21 cellular contexts compared by ENCODE assay signal in the genomic region with DNA sequence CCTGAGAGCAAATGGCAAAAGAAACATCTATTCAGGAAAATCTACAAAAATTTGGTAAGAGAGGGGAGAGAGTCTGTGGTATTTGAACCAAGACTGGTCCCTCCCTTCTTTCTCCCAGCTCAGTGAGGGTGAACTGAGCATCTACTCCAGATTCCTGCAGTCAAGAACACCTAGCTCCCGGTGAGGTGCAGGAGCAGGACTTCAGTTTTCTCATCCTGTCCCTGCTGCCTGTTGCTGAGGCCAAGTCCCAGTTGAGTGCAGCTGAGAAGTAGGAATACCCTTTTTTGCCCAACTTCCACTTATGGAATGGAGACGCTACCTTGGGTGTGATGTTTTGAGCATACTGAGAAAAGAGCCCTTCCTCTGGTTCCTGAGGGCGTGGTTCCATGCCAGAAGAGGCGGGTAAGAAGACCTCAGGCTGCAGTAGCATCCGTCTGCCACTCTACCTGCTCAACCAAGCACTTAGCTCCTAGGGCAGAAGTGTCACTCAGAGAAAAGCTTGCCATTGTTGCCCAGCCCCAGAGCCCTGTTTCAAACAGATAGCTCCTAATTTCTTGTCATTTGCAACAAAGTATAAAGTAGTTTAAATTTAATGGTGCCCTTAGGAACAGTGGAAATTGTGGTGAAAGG.
DNase-seq lines count a peak whose midpoint lies in the region; FAIRE-seq and TF ChIP-seq lines count a peak whose summit lies in the region.
"Had no signal": no experiment of that assay in that cellular context is flagged by ENCODE, and none has a peak within 500 bp of the region (broad histone marks: within the 10 kb centered on the region; RNA-seq: fewer than 3 reads in every experiment).

No MANE protein-coding gene starts in this region.

- no peak overlapping the region for H3K27ac ChIP-seq in CD4-positive, alpha-beta memory T cell (ENCODE audit: low read depth, low read length)
- H3K27ac ChIP-seq in transverse colon (no peak overlapping the region), colonic mucosa (no peak overlapping the region)
- H3K27ac ChIP-seq: parathyroid adenoma had no signal

- 77% methylated on average over 5 of the region's 5 CpGs; no CpG with 5 or more reads in 1 of the 2 donors for WGBS in transverse colon (ENCODE audit: low coverage in 1 of 2), 2 donors

- no peaks in the 10 kb centered on the region for H3K9me3 Mint-ChIP-seq in CD4-positive, alpha-beta memory T cell
- H3K9me3 Mint-ChIP-seq in activated CD4-positive, alpha-beta memory T cell treated with anti-CD3 and anti-CD28 coated beads for 36 hours: no peaks in the 10 kb centered on the region
- H3K9me3 Mint-ChIP-seq: naive thymus-derived CD8-positive, alpha-beta T cell had no signal

- intact Hi-C loops in CD4-positive, alpha-beta memory T cell (cut with micrococcal nuclease): no loop called here
- intact Hi-C loops in activated CD4-positive, alpha-beta memory T cell treated with anti-CD3 and anti-CD28 coated beads for 36 hours (cut with micrococcal nuclease): no loop called here
- intact Hi-C loops in transverse colon (cut with DNase I; ENCODE audit: low total_unique reads): no loop called here
- intact Hi-C loops in colonic mucosa (cut with DNase I): no loop called here

- peak; percentile 61 for FAIRE-seq in GM12891 (lab: Jason Lieb, UNC)
- FAIRE-seq: endometrium had no signal

- in situ Hi-C loops in transverse colon (cut with MboI; ENCODE audit: low pct_ligation_motif_present in 1 of 4, low pct_unique_long_range_greater_than_20kb in 1 of 4, low sequenced_read_pairs in 3 of 4): no loop called here

- no peaks in the 10 kb centered on the region for H3K4me1 ChIP-seq in CD4-positive, alpha-beta memory T cell (ENCODE audit: insufficient read depth, low read length)
- H3K4me1 ChIP-seq in transverse colon (no peaks in the 10 kb centered on the region), colonic mucosa (no peaks in the 10 kb centered on the region)
- H3K4me1 ChIP-seq: BE2C, parathyroid adenoma had no signal

- no peaks in the 10 kb centered on the region for H3K9me3 ChIP-seq in CD4-positive, alpha-beta memory T cell (ENCODE audit: control insufficient read depth in 1 of 2, low read length in 2 of 2)
- H3K9me3 ChIP-seq in transverse colon (no peaks in the 10 kb centered on the region), colonic mucosa (no peaks in the 10 kb centered on the region)
- H3K9me3 ChIP-seq: BE2C, SK-N-SH had no signal

- no peak for DNase-seq in CD4-positive, alpha-beta memory T cell
- DNase-seq in GM12891 (ENCODE audit: insufficient read length, low spot score): no peak
- no peak for DNase-seq in activated CD4-positive, alpha-beta memory T cell treated with anti-CD3 and anti-CD28 coated beads for 36 hours
- DNase-seq in iPS-NIHi7 (ENCODE audit: extremely low spot score): peak; percentile 17
- DNase-seq in RKO (ENCODE audit: low spot score): no peak
- DNase-seq in transverse colon: no peak
- no peak for DNase-seq in colonic mucosa
- DNase-seq: anterior cingulate cortex; BE2C; DMS 273 treated with DMSO at 0.1 percent for 48 hours; GF-D8; islet precursor cell; Karpas-422; naive thymus-derived CD8-positive, alpha-beta T cell; NCI-H1105 treated with DMSO at 0.1 percent for 48 hours; NCI-H2107; NCI-H69; SK-N-SH; stimulated activated CD4-positive, alpha-beta T cell treated with anti-CD3 and anti-CD28 coated beads, Interleukin-2, amount 100 ng/mL, for 48 hours had no signal

- TF ChIP-seq CTCF in transverse colon (IDR thresholded peaks at IDR 0.05): no peak
- TF ChIP-seq CTCF in colonic mucosa (IDR thresholded peaks at IDR 0.05): no peak

- no peak overlapping the region for H3K4me3 Mint-ChIP-seq in CD4-positive, alpha-beta memory T cell
- H3K4me3 Mint-ChIP-seq in activated CD4-positive, alpha-beta memory T cell treated with anti-CD3 and anti-CD28 coated beads for 36 hours: no peak overlapping the region
- H3K4me3 Mint-ChIP-seq: naive thymus-derived CD8-positive, alpha-beta T cell had no signal

- POLR2A ChIA-PET in CD4-positive, alpha-beta memory T cell (lab: Charles Lee; ENCODE audit: partially characterized antibody): no interaction called here
- POLR2A ChIA-PET in activated CD4-positive, alpha-beta memory T cell treated with anti-CD3 and anti-CD28 coated beads for 36 hours (lab: Charles Lee): interaction anchor here (1.3 kb wide), 1 partner anchor 8 kb away, joined by 4 read pairs; no protein-coding TSS in a partner anchor

- no peak for TF ChIP-seq POLR2A in GM12891 (IDR thresholded peaks at IDR 0.05; ENCODE audit: low read depth, low read length)
- no peak for TF ChIP-seq POLR2A in transverse colon (IDR thresholded peaks at IDR 0.05)

- H3K27me3 ChIP-seq in CD4-positive, alpha-beta memory T cell (ENCODE audit: insufficient read depth, low read length): no peaks in the 10 kb centered on the region
- H3K27me3 ChIP-seq in transverse colon: no peaks in the 10 kb centered on the region
- no peaks in the 10 kb centered on the region for H3K27me3 ChIP-seq in colonic mucosa
- H3K27me3 ChIP-seq: BE2C had no signal

- peaks cover 25% of the 10 kb centered on the region for H3K36me3 ChIP-seq in CD4-positive, alpha-beta memory T cell (ENCODE audit: insufficient read depth, low read length)
- peaks cover 0 to 49% (median 19%) of the 10 kb centered on the region in 4 donors for H3K36me3 ChIP-seq in transverse colon
- no peaks in the 10 kb centered on the region for H3K36me3 ChIP-seq in colonic mucosa

- peaks cover 61 to 63% of the 10 kb centered on the region in 2 donors for H3K36me3 Mint-ChIP-seq in CD4-positive, alpha-beta memory T cell
- H3K36me3 Mint-ChIP-seq in activated CD4-positive, alpha-beta memory T cell treated with anti-CD3 and anti-CD28 coated beads for 36 hours: peaks cover 32% of the 10 kb centered on the region

- TF ChIP-seq EP300 in transverse colon (IDR thresholded peaks at IDR 0.05; ENCODE audit: low read depth): no peak

- H3K27ac Mint-ChIP-seq in CD4-positive, alpha-beta memory T cell: peak overlapping the region in 5 of 7 donors; percentile 9 to 71 (median 25)
- peak overlapping the region; percentile 26 for H3K27ac Mint-ChIP-seq in activated CD4-positive, alpha-beta memory T cell treated with anti-CD3 and anti-CD28 coated beads for 36 hours

- no peaks in the 10 kb centered on the region for H3K27me3 Mint-ChIP-seq in CD4-positive, alpha-beta memory T cell
- H3K27me3 Mint-ChIP-seq in activated CD4-positive, alpha-beta memory T cell treated with anti-CD3 and anti-CD28 coated beads for 36 hours: no peaks in the 10 kb centered on the region
- H3K27me3 Mint-ChIP-seq: naive thymus-derived CD8-positive, alpha-beta T cell had no signal

- no peak overlapping the region for H3K9ac ChIP-seq in colonic mucosa (ENCODE audit: low read depth in 2 of 2, low read length in 2 of 2)
- H3K9ac ChIP-seq: parathyroid adenoma, SK-N-SH had no signal

- peaks cover 0 to 4% (median 2%) of the 10 kb centered on the region in 4 donors for H3K4me1 Mint-ChIP-seq in CD4-positive, alpha-beta memory T cell
- peaks cover 12% of the 10 kb centered on the region for H3K4me1 Mint-ChIP-seq in activated CD4-positive, alpha-beta memory T cell treated with anti-CD3 and anti-CD28 coated beads for 36 hours (ENCODE audit: low read depth)
- H3K4me1 Mint-ChIP-seq: naive thymus-derived CD8-positive, alpha-beta T cell had no signal

- no peak overlapping the region for H3K4me3 ChIP-seq in CD4-positive, alpha-beta memory T cell (ENCODE audit: low read length in 2 of 2)
- H3K4me3 ChIP-seq in transverse colon (no peak overlapping the region), colonic mucosa (no peak overlapping the region)

- CTCF ChIA-PET in CD4-positive, alpha-beta memory T cell (lab: Charles Lee; ENCODE audit: partially characterized antibody): no interaction called here
- CTCF ChIA-PET in activated CD4-positive, alpha-beta memory T cell treated with anti-CD3 and anti-CD28 coated beads for 36 hours (lab: Charles Lee): interaction anchor here (0.9 to 1.6 kb wide), 2 partner anchors 220 to 222 kb away, joined by 3 to 5 read pairs; no protein-coding TSS in a partner anchor

TF ChIP-seq in GM12891, 5 proteins besides CTCF, POLR2A, EP300 and RAD21:
- TF ChIP-seq TAF1 (IDR thresholded peaks at IDR 0.05; ENCODE audit: low read depth, low read length): no peak
- no peak for TF ChIP-seq POLR2AphosphoS5 (IDR thresholded peaks at IDR 0.05; ENCODE audit: low read depth, low read length)
- no peak for TF ChIP-seq PAX5 (IDR thresholded peaks at IDR 0.05; ENCODE audit: insufficient read depth, low read length, severe bottlenecking)
- TF ChIP-seq SPI1 (IDR thresholded peaks at IDR 0.05; ENCODE audit: low read depth, low read length): no peak
- no peak for TF ChIP-seq POU2F2 (IDR thresholded peaks at IDR 0.05; ENCODE audit: low read depth, low read length)
